In the genomic region with DNA sequence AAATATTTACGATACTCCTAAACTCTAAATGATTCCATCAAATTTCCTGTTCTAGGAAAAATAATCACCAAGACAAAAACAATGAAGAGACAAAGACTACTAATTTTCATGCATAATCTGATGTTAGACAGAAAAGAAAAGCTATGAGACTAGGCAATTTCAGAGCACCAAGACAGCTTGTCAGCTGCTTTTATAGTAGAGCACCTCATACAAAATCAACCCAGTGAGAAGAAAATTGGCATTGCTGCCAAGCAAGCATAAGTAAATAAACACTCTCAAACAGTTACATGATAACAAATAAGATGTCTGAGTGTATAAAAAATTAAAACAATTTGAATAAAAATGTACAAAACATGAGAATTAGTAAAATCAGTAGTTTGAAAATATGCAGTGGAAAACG, we compare ENCODE assay signal across 30 cellular contexts.
"Had no signal": no experiment of that assay in that cellular context is flagged by ENCODE, and none has a peak within 500 bp of the region (broad histone marks: within the 10 kb centered on the region; RNA-seq: fewer than 3 reads in every experiment).

No MANE protein-coding gene starts in this region.

- H3K9me3 ChIP-seq: colonic mucosa, SJCRH30 had no signal

- H3K4me1 ChIP-seq: colonic mucosa, SJCRH30 had no signal

- ATAC-seq: activated CD8-positive, alpha-beta memory T cell treated with anti-CD3 and anti-CD28 coated beads, Interleukin-2, amount 10 ng/mL, durations not matched to agents 7 days and 5 days; activated naive CD8-positive, alpha-beta T cell treated with anti-CD3 and anti-CD28 coated beads, Interleukin-2, amount 50 U/mL, for 24 hours; Panc1 had no signal

- H3K36me3 ChIP-seq: brain microvascular endothelial cell, colonic mucosa, SJCRH30, WERI-Rb-1 had no signal

- H3K4me3 ChIP-seq: colonic mucosa, SJCRH30, SK-N-MC had no signal

- DNase-seq: activated CD4-positive, alpha-beta memory T cell treated with anti-CD3 and anti-CD28 coated beads, Interleukin-2, amount 10 ng/mL, durations not matched to agents 7 days and 5 days; activated CD4-positive, alpha-beta T cell treated with anti-CD3 and anti-CD28 coated beads for 1 hour; activated CD4-positive, alpha-beta T cell treated with anti-CD3 and anti-CD28 coated beads for 48 hours; activated CD4-positive, CD25-positive, alpha-beta regulatory T cell; activated CD8-positive, alpha-beta memory T cell treated with anti-CD3 and anti-CD28 coated beads for 24 hours; activated CD8-positive, alpha-beta memory T cell treated with anti-CD3 and anti-CD28 coated beads, Interleukin-2, amount 10 ng/mL, durations not matched to agents 7 days and 5 days; activated CD8-positive, alpha-beta memory T cell treated with anti-CD3 and anti-CD28 coated beads, Interleukin-2, amount 50 U/mL, for 48 hours; activated effector memory CD4-positive, alpha-beta T cell treated with Interleukin-2 at 50 U/mL for 16 hours; activated naive CD4-positive, alpha-beta T cell treated with anti-CD3 and anti-CD28 coated beads, Interleukin-2, amount 10 ng/mL, durations not matched to agents 7 days and 5 days; activated naive CD8-positive, alpha-beta T cell treated with anti-CD3 and anti-CD28 coated beads, Interleukin-2, amount 50 U/mL, for 24 hours; activated T-cell treated with anti-CD3 and anti-CD28 coated beads, Interleukin-2, amount 50 U/mL, for 48 hours; amniotic stem cell; aorta; brain microvascular endothelial cell; central memory CD4-positive, alpha-beta T cell; colonic mucosa; NCI-H1694; NCI-H1930; NCI-H2107; NCI-H226; NCI-H510A; NCI-H526; NCI-H774; SHP77; SJCRH30; T1000; WERI-Rb-1 had no signal

- H3K9ac ChIP-seq: KMS-11 had no signal

- H3K27me3 ChIP-seq: brain microvascular endothelial cell, colonic mucosa, SJCRH30 had no signal
